Comparison of ENCODE assay signal across 8 cellular contexts in genomic region chr11:72069787-72070251, GRCh38. TPM values are rescaled to one million over a fixed set of nuclear protein-coding genes. Genes with fewer than 3 reads are reported as not detected.
A peak's percentile ranks its signal among the peaks of the same experiment; 100 is the strongest.
DNase-seq lines count a peak whose midpoint lies in the region; ATAC-seq and TF ChIP-seq lines count a peak whose summit lies in the region.

No MANE protein-coding gene starts in this region.

- peak overlapping the region; percentile 67 for H3K27ac Mint-ChIP-seq in activated T-cell treated with anti-CD3 and anti-CD28 coated beads, Interleukin-2, amount 50 U/mL, for 72 hours

- WGBS in adrenal gland, 4 donors = 0 to 6% (median 1%) methylated on average over 2 of the region's 2 CpGs; no CpG with 5 or more reads in 1 of the 4 donors

- H3K27ac ChIP-seq in adrenal gland (peak overlapping the region; percentile 49 to 95 (median 80)), right atrium auricular region (peak overlapping the region; percentile 57 to 81)

- H3K9me3 ChIP-seq in adrenal gland (replicated peaks in 1 of 3) (no peaks in the 10 kb centered on the region), right atrium auricular region (no peaks in the 10 kb centered on the region)

- no peak for TF ChIP-seq RAD21 in Ishikawa (IDR thresholded peaks at IDR 0.05; ENCODE audit: low read depth)

- DNase-seq in activated T-cell treated with anti-CD3 and anti-CD28 coated beads, Interleukin-2, amount 50 U/mL, for 72 hours = peak; percentile 9 to 12
- no peak for DNase-seq in activated T-cell treated with anti-CD3 and anti-CD28 coated beads, Interleukin-2, amount 50 U/mL, for 48 hours
- peak; percentile 86 to 96 (median 95) for DNase-seq in adrenal gland
- peak; percentile 92 for DNase-seq in right atrium auricular region (ENCODE audit: low spot score)
- peak; percentile 37 for DNase-seq in retinal pigment epithelial cell (ENCODE audit: low read depth)
- DNase-seq in NCI-H1417 treated with DMSO at 0.1 percent for 48 hours (lab: John Stamatoyannopoulos, UW) = no peak
- DNase-seq in KG1 (lab: John Stamatoyannopoulos, UW) = no peak

- H3K4me1 Mint-ChIP-seq in activated T-cell treated with anti-CD3 and anti-CD28 coated beads, Interleukin-2, amount 50 U/mL, for 72 hours (ENCODE audit: low read depth) = peaks cover 51% of the 10 kb centered on the region

- no peaks in the 10 kb centered on the region for H3K27me3 Mint-ChIP-seq in activated T-cell treated with anti-CD3 and anti-CD28 coated beads, Interleukin-2, amount 50 U/mL, for 72 hours (ENCODE audit: low read depth)

- H3K9me3 Mint-ChIP-seq in activated T-cell treated with anti-CD3 and anti-CD28 coated beads, Interleukin-2, amount 50 U/mL, for 72 hours = no peaks in the 10 kb centered on the region

- TF ChIP-seq CTCF in adrenal gland (IDR thresholded peaks at IDR 0.05) (no peak), right atrium auricular region (IDR thresholded peaks at IDR 0.05) (no peak), retinal pigment epithelial cell (conservative IDR thresholded peaks at IDR 0.05; ENCODE audit: low read depth, low read length) (no peak)

- H3K4me3 ChIP-seq in adrenal gland = peak overlapping the region in 1 of 4 donors; percentile 43
- no peak overlapping the region for H3K4me3 ChIP-seq in right atrium auricular region
- no peak overlapping the region for H3K4me3 ChIP-seq in retinal pigment epithelial cell (ENCODE audit: low read length)

- peaks cover 3 to 19% of the 10 kb centered on the region in 2 donors for H3K36me3 Mint-ChIP-seq in activated T-cell treated with anti-CD3 and anti-CD28 coated beads, Interleukin-2, amount 50 U/mL, for 72 hours (ENCODE audit: insufficient read depth in 2 of 2)

- TF ChIP-seq POLR2A in adrenal gland (IDR thresholded peaks at IDR 0.05) = peak; percentile 11 to 80

- H3K4me3 Mint-ChIP-seq in activated T-cell treated with anti-CD3 and anti-CD28 coated beads, Interleukin-2, amount 50 U/mL, for 72 hours = peak overlapping the region; percentile 15 to 63

- intact Hi-C loops in adrenal gland (cut with DNase I) = no loop called here

- H3K36me3 ChIP-seq in adrenal gland (replicated peaks in 1 of 2) (no peaks in the 10 kb centered on the region), right atrium auricular region (peaks cover 7% of the 10 kb centered on the region)

- no peaks in the 10 kb centered on the region for H3K27me3 ChIP-seq in adrenal gland
- H3K27me3 ChIP-seq in right atrium auricular region = no peaks in the 10 kb centered on the region

- peaks cover 34 to 57% of the 10 kb centered on the region in 2 donors for H3K4me1 ChIP-seq in adrenal gland (replicated peaks in 1 of 2)
- H3K4me1 ChIP-seq in right atrium auricular region = peaks cover 0 to 46% of the 10 kb centered on the region in 2 donors

- ATAC-seq in activated T-cell treated with anti-CD3 and anti-CD28 coated beads, Interleukin-2, amount 50 U/mL, for 72 hours (replicated peaks in 1 of 2) = peak; percentile 59 to 76

- TF ChIP-seq EP300 in Ishikawa (IDR thresholded peaks at IDR 0.05; ENCODE audit: borderline replicate concordance) = peak; percentile 28; the same call in 1 of the 2 replicates

TF ChIP-seq in Ishikawa, 13 proteins besides CTCF, POLR2A, EP300 and RAD21:
- no peak for TF ChIP-seq EGR1 (IDR thresholded peaks at IDR 0.05)
- TF ChIP-seq NFIC (IDR thresholded peaks at IDR 0.05) = peak; percentile 78
- TF ChIP-seq, protein P1, sequence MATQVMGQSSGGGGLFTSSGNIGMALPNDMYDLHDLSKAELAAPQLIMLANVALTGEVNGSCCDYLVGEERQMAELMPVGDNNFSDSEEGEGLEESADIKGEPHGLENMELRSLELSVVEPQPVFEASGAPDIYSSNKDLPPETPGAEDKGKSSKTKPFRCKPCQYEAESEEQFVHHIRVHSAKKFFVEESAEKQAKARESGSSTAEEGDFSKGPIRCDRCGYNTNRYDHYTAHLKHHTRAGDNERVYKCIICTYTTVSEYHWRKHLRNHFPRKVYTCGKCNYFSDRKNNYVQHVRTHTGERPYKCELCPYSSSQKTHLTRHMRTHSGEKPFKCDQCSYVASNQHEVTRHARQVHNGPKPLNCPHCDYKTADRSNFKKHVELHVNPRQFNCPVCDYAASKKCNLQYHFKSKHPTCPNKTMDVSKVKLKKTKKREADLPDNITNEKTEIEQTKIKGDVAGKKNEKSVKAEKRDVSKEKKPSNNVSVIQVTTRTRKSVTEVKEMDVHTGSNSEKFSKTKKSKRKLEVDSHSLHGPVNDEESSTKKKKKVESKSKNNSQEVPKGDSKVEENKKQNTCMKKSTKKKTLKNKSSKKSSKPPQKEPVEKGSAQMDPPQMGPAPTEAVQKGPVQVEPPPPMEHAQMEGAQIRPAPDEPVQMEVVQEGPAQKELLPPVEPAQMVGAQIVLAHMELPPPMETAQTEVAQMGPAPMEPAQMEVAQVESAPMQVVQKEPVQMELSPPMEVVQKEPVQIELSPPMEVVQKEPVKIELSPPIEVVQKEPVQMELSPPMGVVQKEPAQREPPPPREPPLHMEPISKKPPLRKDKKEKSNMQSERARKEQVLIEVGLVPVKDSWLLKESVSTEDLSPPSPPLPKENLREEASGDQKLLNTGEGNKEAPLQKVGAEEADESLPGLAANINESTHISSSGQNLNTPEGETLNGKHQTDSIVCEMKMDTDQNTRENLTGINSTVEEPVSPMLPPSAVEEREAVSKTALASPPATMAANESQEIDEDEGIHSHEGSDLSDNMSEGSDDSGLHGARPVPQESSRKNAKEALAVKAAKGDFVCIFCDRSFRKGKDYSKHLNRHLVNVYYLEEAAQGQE (IDR thresholded peaks at IDR 0.05; ENCODE audit: low read depth) = no peak
- TF ChIP-seq CREB1 (IDR thresholded peaks at IDR 0.05; ENCODE audit: low read depth) = no peak
- no peak for TF ChIP-seq USF1 (IDR thresholded peaks at IDR 0.05)
- TF ChIP-seq CEBPB (IDR thresholded peaks at IDR 0.05) = no peak
- TF ChIP-seq, protein P2, sequence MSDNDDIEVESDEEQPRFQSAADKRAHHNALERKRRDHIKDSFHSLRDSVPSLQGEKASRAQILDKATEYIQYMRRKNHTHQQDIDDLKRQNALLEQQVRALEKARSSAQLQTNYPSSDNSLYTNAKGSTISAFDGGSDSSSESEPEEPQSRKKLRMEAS (IDR thresholded peaks at IDR 0.05) = peak; percentile 45; the same call in 1 of the 2 replicates
- no peak for TF ChIP-seq FOXM1 (IDR thresholded peaks at IDR 0.05; ENCODE audit: borderline replicate concordance, low read depth)
- TF ChIP-seq TCF12 (IDR thresholded peaks at IDR 0.05; ENCODE audit: low read depth) = 0 out of 2 replicates have a peak, but pooled peaks have one; percentile 17
- no peak for TF ChIP-seq TAF1 (IDR thresholded peaks at IDR 0.05; ENCODE audit: low read depth)
- TF ChIP-seq YY1 (IDR thresholded peaks at IDR 0.05; ENCODE audit: low read depth) = peak; percentile 65; the same call in 1 of the 2 replicates
- TF ChIP-seq TEAD4 (IDR thresholded peaks at IDR 0.05) = no peak
- no peak for TF ChIP-seq ZBTB7A (IDR thresholded peaks at IDR 0.05; ENCODE audit: low read depth)

RNA-seq across cellular contexts. Expression of gene NUMA1, which starts 10.5 kb away (rescaled TPM):
- 100 to 1,000 TPM; 156 to 163 TPM for total RNA-seq in activated T-cell treated with anti-CD3 and anti-CD28 coated beads, Interleukin-2, amount 50 U/mL, for 72 hours
- 100 to 1,000 TPM; 158 to 380 (median 274) TPM for total RNA-seq in adrenal gland
- 100 to 1,000 TPM in 2 of 3 donors, 10 to 100 TPM in 1; 86.7 to 677 (median 313) TPM for polyA plus RNA-seq in adrenal gland
- 100 to 1,000 TPM; 102 to 130 TPM for total RNA-seq in right atrium auricular region

RNA-seq across cellular contexts. Expression of gene LRRC51, which starts 10.8 kb away (rescaled TPM):
- total RNA-seq in activated T-cell treated with anti-CD3 and anti-CD28 coated beads, Interleukin-2, amount 50 U/mL, for 72 hours = 1 to 10 TPM; 4.6 to 6.3 TPM
- 10 to 100 TPM in 5 of 8 donors, 1 to 10 TPM in 3; 2.4 to 15.4 (median 11.2) TPM for total RNA-seq in adrenal gland
- polyA plus RNA-seq in adrenal gland = 10 to 100 TPM in 2 of 3 donors, 1 to 10 TPM in 1; 5.3 to 15.7 (median 10.4) TPM
- total RNA-seq in right atrium auricular region = 1 to 10 TPM; 4.0 to 7.6 TPM

RNA-seq across cellular contexts. Expression of gene LAMTOR1, which starts 33.3 kb away (rescaled TPM):
- total RNA-seq in activated T-cell treated with anti-CD3 and anti-CD28 coated beads, Interleukin-2, amount 50 U/mL, for 72 hours = 10 to 100 TPM; 43.7 to 49.9 TPM
- total RNA-seq in adrenal gland = 100 to 1,000 TPM; 107 to 297 (median 165) TPM
- 100 to 1,000 TPM in 1 of 3 donors, 10 to 100 TPM in 2; 86.1 to 140 (median 89.1) TPM for polyA plus RNA-seq in adrenal gland
- total RNA-seq in right atrium auricular region = 100 to 1,000 TPM; 103 to 117 TPM

RNA-seq across cellular contexts. Expression of gene TOMT, which starts 35.9 kb away (rescaled TPM):
- total RNA-seq in activated T-cell treated with anti-CD3 and anti-CD28 coated beads, Interleukin-2, amount 50 U/mL, for 72 hours = not detected
- total RNA-seq in adrenal gland (not detected), right atrium auricular region (not detected)
- not detected for polyA plus RNA-seq in adrenal gland

RNA-seq across cellular contexts. Expression of gene ANAPC15, which starts 42.7 kb away (rescaled TPM):
- 10 to 100 TPM; 63.8 to 79.8 TPM for total RNA-seq in activated T-cell treated with anti-CD3 and anti-CD28 coated beads, Interleukin-2, amount 50 U/mL, for 72 hours
- total RNA-seq in adrenal gland (10 to 100 TPM; 15.3 to 36.6 (median 33.9) TPM), right atrium auricular region (10 to 100 TPM; 26.4 to 30.0 TPM)
- 10 to 100 TPM; 62.7 to 80.0 (median 77.1) TPM for polyA plus RNA-seq in adrenal gland

Comparison
In these comparisons a context has a peak if more than half of its experiments do, and no peak if none do; other contexts are left out.
1. DNase-seq: peak in activated T-cell treated with anti-CD3 and anti-CD28 coated beads, Interleukin-2, amount 50 U/mL, for 72 hours (2 of 2), adrenal gland (7 of 7), right atrium auricular region (single experiment) and retinal pigment epithelial cell (single experiment); none in activated T-cell treated with anti-CD3 and anti-CD28 coated beads, Interleukin-2, amount 50 U/mL, for 48 hours (0 of 2), NCI-H1417 treated with DMSO at 0.1 percent for 48 hours (single experiment) and KG1 (single experiment).